33 cellular contexts compared by ENCODE assay signal in genomic region chr1:183178490-183178889, GRCh38. TPM values are rescaled to one million over a fixed set of nuclear protein-coding genes. Genes with fewer than 3 reads are reported as not detected.
DNase-seq lines count a peak whose midpoint lies in the region; ATAC-seq, FAIRE-seq and TF ChIP-seq lines count a peak whose summit lies in the region.
"Had no signal": no experiment of that assay in that cellular context is flagged by ENCODE, and none has a peak within 500 bp of the region (broad histone marks: within the 10 kb centered on the region; RNA-seq: fewer than 3 reads in every experiment).

No MANE protein-coding gene starts in this region.

- no peaks in the 10 kb centered on the region for H3K9me3 ChIP-seq in gastrocnemius medialis
- H3K9me3 ChIP-seq: ovary, spleen, thyroid gland had no signal

- H3K27me3 Mint-ChIP-seq in Calu3 (ENCODE audit: unreplicated experiment): no peaks in the 10 kb centered on the region
- H3K27me3 Mint-ChIP-seq in activated T-helper 2 cell treated with anti-CD3 and anti-CD28 coated beads, Interferon-gamma antibody, Interleukin-2, Interleukin-4, amounts not matched to agents 10 μg/mL and 5 μg/mL and 100 μg/mL, durations not matched to agents 14 hours and 24 hours and 36 hours (ENCODE audit: low read depth): peaks cover 8% of the 10 kb centered on the region
- H3K27me3 Mint-ChIP-seq: stimulated activated naive CD8-positive, alpha-beta T cell treated with anti-CD3 and anti-CD28 coated beads, Interleukin-15, amount 100 ng/mL, for 72 hours had no signal

- in situ Hi-C loops in gastrocnemius medialis (cut with MboI; ENCODE audit: low sequenced_read_pairs in 4 of 4): no loop called here

- no peak overlapping the region for H3K4me3 Mint-ChIP-seq in Calu3 (ENCODE audit: low read depth, unreplicated experiment)
- H3K4me3 Mint-ChIP-seq in activated T-helper 2 cell treated with anti-CD3 and anti-CD28 coated beads, Interferon-gamma antibody, Interleukin-2, Interleukin-4, amounts not matched to agents 10 μg/mL and 5 μg/mL and 100 μg/mL, durations not matched to agents 14 hours and 24 hours and 36 hours (ENCODE audit: low read depth): no peak overlapping the region
- H3K4me3 Mint-ChIP-seq: activated CD4-positive, alpha-beta T cell treated with anti-CD3 and anti-CD28 coated beads, Interleukin-2, amount 10 ng/mL, durations not matched to agents 24 days and 14 days; dendritic cell treated with granulocyte-macrophage colony-stimulating factor and Interleukin-4, amounts not matched to agents 40 ng/mL and 50 ng/mL, for 4 days; endodermal cell; memory B cell; neural crest cell; stimulated activated naive CD8-positive, alpha-beta T cell treated with anti-CD3 and anti-CD28 coated beads, Interleukin-15, amount 100 ng/mL, for 72 hours had no signal

- ATAC-seq in gastrocnemius medialis: peak; percentile 55 to 63
- ATAC-seq: activated naive CD4-positive, alpha-beta T cell treated with anti-CD3 and anti-CD28 coated beads, Interleukin-2, amount 50 U/mL, for 72 hours; PC-3; stimulated activated naive CD8-positive, alpha-beta T cell treated with anti-CD3 and anti-CD28 coated beads, Interleukin-15, amount 100 ng/mL, for 72 hours had no signal

- intact Hi-C loops in Calu3 (cut with micrococcal nuclease; ENCODE audit: unreplicated experiment): no loop called here
- intact Hi-C loops in gastrocnemius medialis (cut with DNase I; ENCODE audit: low total_unique reads): no loop called here
- intact Hi-C loops in activated T-helper 2 cell treated with anti-CD3 and anti-CD28 coated beads, Interferon-gamma antibody, Interleukin-2, Interleukin-4, amounts not matched to agents 10 μg/mL and 5 μg/mL and 100 μg/mL, durations not matched to agents 14 hours and 24 hours and 36 hours (cut with micrococcal nuclease): no loop called here

- peaks cover 63% of the 10 kb centered on the region for H3K4me1 Mint-ChIP-seq in Calu3 (ENCODE audit: low read depth, unreplicated experiment)
- H3K4me1 Mint-ChIP-seq in activated T-helper 2 cell treated with anti-CD3 and anti-CD28 coated beads, Interferon-gamma antibody, Interleukin-2, Interleukin-4, amounts not matched to agents 10 μg/mL and 5 μg/mL and 100 μg/mL, durations not matched to agents 14 hours and 24 hours and 36 hours (ENCODE audit: low read depth): peaks cover 3% of the 10 kb centered on the region

- no peaks in the 10 kb centered on the region for H3K36me3 ChIP-seq in gastrocnemius medialis
- H3K36me3 ChIP-seq: ovary, spleen, thyroid gland, WERI-Rb-1 had no signal

- H3K27ac Mint-ChIP-seq in Calu3 (ENCODE audit: unreplicated experiment): peak overlapping the region; percentile 93
- no peak overlapping the region for H3K27ac Mint-ChIP-seq in activated T-helper 2 cell treated with anti-CD3 and anti-CD28 coated beads, Interferon-gamma antibody, Interleukin-2, Interleukin-4, amounts not matched to agents 10 μg/mL and 5 μg/mL and 100 μg/mL, durations not matched to agents 14 hours and 24 hours and 36 hours
- H3K27ac Mint-ChIP-seq: activated CD4-positive, alpha-beta T cell treated with anti-CD3 and anti-CD28 coated beads, Interleukin-2, amount 10 ng/mL, durations not matched to agents 24 days and 14 days; activated naive CD4-positive, alpha-beta T cell treated with anti-CD3 and anti-CD28 coated beads, Interleukin-2, amount 50 U/mL, for 72 hours; dendritic cell treated with granulocyte-macrophage colony-stimulating factor and Interleukin-4, amounts not matched to agents 40 ng/mL and 50 ng/mL, for 4 days; endodermal cell; memory B cell; stimulated activated naive CD8-positive, alpha-beta T cell treated with anti-CD3 and anti-CD28 coated beads, Interleukin-15, amount 100 ng/mL, for 72 hours had no signal

- no peak overlapping the region for H3K4me3 ChIP-seq in gastrocnemius medialis
- H3K4me3 ChIP-seq: ovary, spleen, thyroid gland had no signal

- CTCF ChIA-PET in Calu3 (lab: Charles Lee): no interaction called here

- BruUV-seq in Calu3 (replicated peaks; lab: Mats Ljungman, UMichigan): no TSS peak

- TF ChIP-seq CTCF in Calu3 (IDR thresholded peaks at IDR 0.05; ENCODE audit: unreplicated experiment): no peak
- no peak for TF ChIP-seq CTCF in gastrocnemius medialis (IDR thresholded peaks at IDR 0.05 in 4 of 5, conservative IDR thresholded peaks at IDR 0.05 in 1 of 5)

- FAIRE-seq in urothelium cell line (lab: Jason Lieb, UNC): no peak

- DNase-seq in Calu3 (no peak), amniotic epithelial cell (ENCODE audit: low read depth) (peak; percentile 61), fibroblast of peridontal ligament (ENCODE audit: extremely low read depth) (peak; percentile 55), gastrocnemius medialis (no peak), SIG-M5 treated with dmso at 0.1 percent for 504 hours (lab: John Stamatoyannopoulos, UW; ENCODE audit: unreplicated experiment) (no peak), medulla oblongata (ENCODE audit: extremely low spot score) (no peak), urothelium cell line (ENCODE audit: low spot score) (no peak)
- no peak for DNase-seq in activated T-helper 2 cell treated with anti-CD3 and anti-CD28 coated beads, Interferon-gamma antibody, Interleukin-2, Interleukin-4, amounts not matched to agents 10 μg/mL and 5 μg/mL and 100 μg/mL, durations not matched to agents 14 hours and 24 hours and 36 hours (ENCODE audit: low spot score)
- DNase-seq: activated CD4-positive, alpha-beta T cell treated with anti-CD3 and anti-CD28 coated beads, Interleukin-2, amount 10 ng/mL, durations not matched to agents 24 days and 14 days; activated CD8-positive, alpha-beta memory T cell treated with anti-CD3 and anti-CD28 coated beads for 24 hours; activated effector memory CD4-positive, alpha-beta T cell treated with Interleukin-2 at 50 U/mL for 16 hours; anterior cingulate cortex; C1 segment of cervical spinal cord; COR-L47; DMS53; endodermal cell; hippocampal formation; NCI-H2107; NCI-H345; NCI-H69; ovary; PC-3; SHP77; spleen; stimulated activated CD8-positive, alpha-beta memory T cell treated with anti-CD3 and anti-CD28 coated beads, Interleukin-4, amount 100 ng/mL, for 48 hours; stimulated activated naive CD8-positive, alpha-beta T cell treated with anti-CD3 and anti-CD28 coated beads, Interleukin-15, amount 100 ng/mL, for 72 hours; T-helper 9 cell; thyroid gland; WERI-Rb-1 had no signal

- no peak overlapping the region for H3K27ac ChIP-seq in gastrocnemius medialis
- H3K27ac ChIP-seq: ovary, spleen, WERI-Rb-1 had no signal

- H3K36me3 Mint-ChIP-seq in Calu3 (ENCODE audit: insufficient read depth, unreplicated experiment): peaks cover 28% of the 10 kb centered on the region
- H3K36me3 Mint-ChIP-seq in activated T-helper 2 cell treated with anti-CD3 and anti-CD28 coated beads, Interferon-gamma antibody, Interleukin-2, Interleukin-4, amounts not matched to agents 10 μg/mL and 5 μg/mL and 100 μg/mL, durations not matched to agents 14 hours and 24 hours and 36 hours (ENCODE audit: low read depth): no peaks in the 10 kb centered on the region
- H3K36me3 Mint-ChIP-seq: activated naive CD4-positive, alpha-beta T cell treated with anti-CD3 and anti-CD28 coated beads, Interleukin-2, amount 50 U/mL, for 72 hours had no signal

- no peak for TF ChIP-seq POLR2A in gastrocnemius medialis (IDR thresholded peaks at IDR 0.05)

- H3K27me3 ChIP-seq in gastrocnemius medialis: no peaks in the 10 kb centered on the region
- H3K27me3 ChIP-seq: ovary, spleen, thyroid gland had no signal

- peaks cover 4% of the 10 kb centered on the region for H3K9me3 Mint-ChIP-seq in Calu3 (ENCODE audit: low read depth, unreplicated experiment)
- H3K9me3 Mint-ChIP-seq in activated T-helper 2 cell treated with anti-CD3 and anti-CD28 coated beads, Interferon-gamma antibody, Interleukin-2, Interleukin-4, amounts not matched to agents 10 μg/mL and 5 μg/mL and 100 μg/mL, durations not matched to agents 14 hours and 24 hours and 36 hours: no peaks in the 10 kb centered on the region
- H3K9me3 Mint-ChIP-seq: activated CD4-positive, alpha-beta T cell treated with anti-CD3 and anti-CD28 coated beads, Interleukin-2, amount 10 ng/mL, durations not matched to agents 24 days and 14 days; activated naive CD4-positive, alpha-beta T cell treated with anti-CD3 and anti-CD28 coated beads, Interleukin-2, amount 50 U/mL, for 72 hours; dendritic cell treated with granulocyte-macrophage colony-stimulating factor and Interleukin-4, amounts not matched to agents 40 ng/mL and 50 ng/mL, for 4 days; endodermal cell; neural crest cell had no signal

- H3K4me1 ChIP-seq in gastrocnemius medialis: peaks cover 14 to 18% of the 10 kb centered on the region in 2 donors

RNA-seq across cellular contexts. Expression of gene LAMC2, which starts 7.6 kb away (rescaled TPM):
- total RNA-seq in Calu3 (2022) (498 and 642 TPM in 2 replicates), gastrocnemius medialis (1 to 10 TPM in 3 of 4 donors, under 1 TPM in 1; 0.78 to 1.8 (median 1.4) TPM)
- total RNA-seq in activated T-helper 2 cell treated with anti-CD3 and anti-CD28 coated beads, Interferon-gamma antibody, Interleukin-2, Interleukin-4, amounts not matched to agents 10 μg/mL and 5 μg/mL and 100 μg/mL, durations not matched to agents 14 hours and 24 hours and 36 hours: not detected in 2 replicates
- total RNA-seq: activated naive CD4-positive, alpha-beta T cell treated with anti-CD3 and anti-CD28 coated beads, Interleukin-2, amount 50 U/mL, for 72 hours; neural crest cell had no signal

Comparison
In these comparisons a context has a peak if more than half of its experiments do, and no peak if none do; other contexts are left out.
1. DNase-seq: peak in amniotic epithelial cell (single experiment) and fibroblast of peridontal ligament (single experiment); none in Calu3 (single experiment), gastrocnemius medialis (0 of 2), SIG-M5 treated with dmso at 0.1 percent for 504 hours (single experiment), activated T-helper 2 cell treated with anti-CD3 and anti-CD28 coated beads, Interferon-gamma antibody, Interleukin-2, Interleukin-4, amounts not matched to agents 10 μg/mL and 5 μg/mL and 100 μg/mL, durations not matched to agents 14 hours and 24 hours and 36 hours (single experiment), medulla oblongata (single experiment) and urothelium cell line (single experiment).
2. RNA of gene LAMC2, which starts 7.6 kb away (total RNA-seq): 498 to 642 TPM in Calu3; 0.78 to 1.8 TPM in gastrocnemius medialis and not detected in activated T-helper 2 cell treated with anti-CD3 and anti-CD28 coated beads, Interferon-gamma antibody, Interleukin-2, Interleukin-4, amounts not matched to agents 10 μg/mL and 5 μg/mL and 100 μg/mL, durations not matched to agents 14 hours and 24 hours and 36 hours; every median in the first group is over 100 times any median in the second.